ENCODE assay signal across 1 cellular context in the genomic region with DNA sequence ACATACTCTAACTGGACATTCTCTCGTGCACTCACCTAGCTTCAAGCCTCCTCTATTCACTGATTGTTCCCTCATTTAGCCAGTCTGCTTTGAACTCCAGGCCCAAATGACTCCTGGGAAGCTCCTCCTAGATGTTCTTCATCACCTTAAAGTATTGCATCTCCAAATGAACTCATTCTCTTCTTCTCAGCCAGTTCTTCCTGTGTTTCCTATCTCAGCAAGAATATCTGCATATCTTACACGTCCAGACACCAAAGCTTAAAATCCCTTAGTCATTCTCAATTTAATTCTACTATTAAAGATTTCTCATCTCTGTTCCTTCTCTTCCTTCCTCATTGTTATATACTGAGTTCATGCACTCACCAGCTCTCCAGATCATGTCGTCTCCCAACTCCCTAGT.
TF ChIP-seq lines count a peak whose summit lies in the region.

No MANE protein-coding gene starts in this region.

TF ChIP-seq in SK-N-SH, 30 proteins besides CTCF, POLR2A, EP300 and RAD21 (continued from another document):
- TF ChIP-seq, protein P1, sequence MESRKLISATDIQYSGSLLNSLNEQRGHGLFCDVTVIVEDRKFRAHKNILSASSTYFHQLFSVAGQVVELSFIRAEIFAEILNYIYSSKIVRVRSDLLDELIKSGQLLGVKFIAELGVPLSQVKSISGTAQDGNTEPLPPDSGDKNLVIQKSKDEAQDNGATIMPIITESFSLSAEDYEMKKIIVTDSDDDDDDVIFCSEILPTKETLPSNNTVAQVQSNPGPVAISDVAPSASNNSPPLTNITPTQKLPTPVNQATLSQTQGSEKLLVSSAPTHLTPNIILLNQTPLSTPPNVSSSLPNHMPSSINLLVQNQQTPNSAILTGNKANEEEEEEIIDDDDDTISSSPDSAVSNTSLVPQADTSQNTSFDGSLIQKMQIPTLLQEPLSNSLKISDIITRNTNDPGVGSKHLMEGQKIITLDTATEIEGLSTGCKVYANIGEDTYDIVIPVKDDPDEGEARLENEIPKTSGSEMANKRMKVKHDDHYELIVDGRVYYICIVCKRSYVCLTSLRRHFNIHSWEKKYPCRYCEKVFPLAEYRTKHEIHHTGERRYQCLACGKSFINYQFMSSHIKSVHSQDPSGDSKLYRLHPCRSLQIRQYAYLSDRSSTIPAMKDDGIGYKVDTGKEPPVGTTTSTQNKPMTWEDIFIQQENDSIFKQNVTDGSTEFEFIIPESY (IDR thresholded peaks at IDR 0.05; ENCODE audit: borderline replicate concordance, low read depth) = no peak
- TF ChIP-seq TCF12 (IDR thresholded peaks at IDR 0.05) = no peak
TF ChIP-seq in SK-N-SH: peak in this region for 0.
